21 cellular contexts compared by ENCODE assay signal in the genomic region with DNA sequence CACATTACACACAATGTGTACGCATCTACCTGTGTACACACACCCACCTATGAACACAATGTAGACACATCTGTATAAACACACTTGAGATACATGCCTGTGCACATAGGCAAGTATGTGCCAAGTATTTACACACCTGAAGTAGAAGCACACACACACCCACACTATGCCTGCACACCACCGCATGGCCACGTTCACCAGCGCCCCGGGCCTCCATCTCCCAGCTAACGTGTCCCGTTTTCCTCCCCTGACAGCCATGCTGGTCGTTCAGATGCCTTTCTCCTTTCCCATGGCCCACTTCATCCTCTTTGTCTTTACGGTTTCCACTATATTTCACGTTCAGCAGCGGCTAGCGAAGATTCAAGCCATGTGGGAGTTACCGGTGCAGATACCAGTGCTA. TPM values are rescaled to one million over a fixed set of nuclear protein-coding genes. Genes with fewer than 3 reads are reported as not detected.
DNase-seq lines count a peak whose midpoint lies in the region; ATAC-seq and TF ChIP-seq lines count a peak whose summit lies in the region.
"Had no signal": no experiment of that assay in that cellular context is flagged by ENCODE, and none has a peak within 500 bp of the region (broad histone marks: within the 10 kb centered on the region; RNA-seq: fewer than 3 reads in every experiment).

No MANE protein-coding gene starts in this region.

- H3K9me3 Mint-ChIP-seq in endothelial cell (ENCODE audit: unreplicated experiment): no peaks in the 10 kb centered on the region
- no peaks in the 10 kb centered on the region for H3K9me3 Mint-ChIP-seq in stimulated activated naive B cell treated with anti-CD40 and anti-IgM and Interleukin-4, amounts not matched to agents 10 μg/mL and 1 μg/mL and 100 μg/mL, for 72 hours
- H3K9me3 Mint-ChIP-seq: CD4-positive, alpha-beta T cell; CD8-positive, alpha-beta T cell had no signal

- no peak for ATAC-seq in Right ventricle myocardium inferior
- no peak for ATAC-seq in Right ventricle myocardium superior (ENCODE audit: poor library complexity)
- ATAC-seq in HG03354 (IDR thresholded peaks at IDR 0.05; ENCODE audit: poor library complexity, severe bottlenecking, unreplicated experiment): no peak
- ATAC-seq in stimulated activated naive B cell treated with anti-CD40 and anti-IgM and Interleukin-4, amounts not matched to agents 10 μg/mL and 1 μg/mL and 100 μg/mL, for 72 hours (replicated peaks): no peak
- ATAC-seq: CD8-positive, alpha-beta T cell; GM12878 had no signal

- intact Hi-C loops in Right ventricle myocardium inferior (cut with DNase I): no loop called here
- intact Hi-C loops in Right ventricle myocardium superior (cut with DNase I): no loop called here

- peaks cover 4% of the 10 kb centered on the region for H3K27me3 Mint-ChIP-seq in endothelial cell (ENCODE audit: unreplicated experiment)
- H3K27me3 Mint-ChIP-seq in stimulated activated naive B cell treated with anti-CD40 and anti-IgM and Interleukin-4, amounts not matched to agents 10 μg/mL and 1 μg/mL and 100 μg/mL, for 72 hours: peaks cover 9 to 12% of the 10 kb centered on the region in 2 donors

- H3K4me1 Mint-ChIP-seq in endothelial cell (ENCODE audit: unreplicated experiment): peaks cover 8% of the 10 kb centered on the region
- no peaks in the 10 kb centered on the region for H3K4me1 Mint-ChIP-seq in stimulated activated naive B cell treated with anti-CD40 and anti-IgM and Interleukin-4, amounts not matched to agents 10 μg/mL and 1 μg/mL and 100 μg/mL, for 72 hours
- H3K4me1 Mint-ChIP-seq: B cell had no signal

- H3K36me3 Mint-ChIP-seq in endothelial cell (ENCODE audit: low read depth, unreplicated experiment): peaks cover 8% of the 10 kb centered on the region
- H3K36me3 Mint-ChIP-seq in stimulated activated naive B cell treated with anti-CD40 and anti-IgM and Interleukin-4, amounts not matched to agents 10 μg/mL and 1 μg/mL and 100 μg/mL, for 72 hours: peaks cover 4 to 19% of the 10 kb centered on the region in 2 donors

- DNase-seq in Right ventricle myocardium inferior (ENCODE audit: missing footprints): peak; percentile 13
- no peak for DNase-seq in Right ventricle myocardium superior
- DNase-seq in endothelial cell (ENCODE audit: low spot score): no peak
- DNase-seq in stimulated activated naive B cell treated with anti-CD40 and anti-IgM and Interleukin-4, amounts not matched to agents 10 μg/mL and 1 μg/mL and 100 μg/mL, for 72 hours: no peak
- DNase-seq: 8988T; ACHN; CD4-positive, alpha-beta T cell; CD8-positive, alpha-beta T cell; DMS 273 treated with DMSO at 0.1 percent for 48 hours; DMS153; DMS53; DMS79; DND-41; EL; GDM1 had no signal

- H3K27ac Mint-ChIP-seq in endothelial cell (ENCODE audit: unreplicated experiment): no peak overlapping the region
- H3K27ac Mint-ChIP-seq in stimulated activated naive B cell treated with anti-CD40 and anti-IgM and Interleukin-4, amounts not matched to agents 10 μg/mL and 1 μg/mL and 100 μg/mL, for 72 hours: no peak overlapping the region
- H3K27ac Mint-ChIP-seq: B cell; CD4-positive, alpha-beta T cell; CD8-positive, alpha-beta T cell had no signal

- no peak for TF ChIP-seq CTCF in endothelial cell (IDR thresholded peaks at IDR 0.05; ENCODE audit: unreplicated experiment)

- peak overlapping the region; percentile 11 for H3K4me3 Mint-ChIP-seq in endothelial cell (ENCODE audit: unreplicated experiment)
- H3K4me3 Mint-ChIP-seq in stimulated activated naive B cell treated with anti-CD40 and anti-IgM and Interleukin-4, amounts not matched to agents 10 μg/mL and 1 μg/mL and 100 μg/mL, for 72 hours: no peak overlapping the region
- H3K4me3 Mint-ChIP-seq: B cell; CD4-positive, alpha-beta T cell; CD8-positive, alpha-beta T cell had no signal

RNA-seq across cellular contexts. Expression of gene FUT2, which starts 6.9 kb away (rescaled TPM):
- not detected for total RNA-seq in Right ventricle myocardium inferior
- total RNA-seq in Right ventricle myocardium superior: not detected
- total RNA-seq in endothelial cell (ENCODE audit: unreplicated experiment): 1.5 TPM
- total RNA-seq: A673; B cell; CD4-positive, alpha-beta T cell; CD8-positive, alpha-beta T cell; Daoy; G401; GM12878 had no signal

RNA-seq across cellular contexts. Expression of gene MAMSTR, which starts 16.8 kb away (rescaled TPM):
- total RNA-seq in Right ventricle myocardium inferior: 4.2 TPM
- total RNA-seq in Right ventricle myocardium superior: 4.8 TPM
- total RNA-seq in endothelial cell (ENCODE audit: unreplicated experiment): 1.5 TPM

RNA-seq across cellular contexts. Expression of gene NTN5, which starts 29.9 kb away (rescaled TPM):
- total RNA-seq in Right ventricle myocardium inferior: 0.14 TPM
- total RNA-seq in Right ventricle myocardium superior: not detected
- 0.21 TPM for total RNA-seq in endothelial cell (ENCODE audit: unreplicated experiment)
- total RNA-seq: A673, Daoy, GM12878 had no signal

RNA-seq across cellular contexts. Expression of gene RASIP1, which starts 37.7 kb away (rescaled TPM):
- total RNA-seq in Right ventricle myocardium inferior (15.3 TPM), Right ventricle myocardium superior (15.1 TPM), endothelial cell (ENCODE audit: unreplicated experiment) (192 TPM)

RNA-seq across cellular contexts. Expression of gene IZUMO1, which starts 44.0 kb away (rescaled TPM):
- 0.49 TPM for total RNA-seq in Right ventricle myocardium inferior
- 0.73 TPM for total RNA-seq in Right ventricle myocardium superior
- 3.3 TPM for total RNA-seq in endothelial cell (ENCODE audit: unreplicated experiment)
- total RNA-seq: A673; B cell; CD4-positive, alpha-beta T cell; CD8-positive, alpha-beta T cell; Daoy; G401; GM12878 had no signal
